8 cellular contexts compared by ENCODE assay signal in genomic region chr1:62783736-62784508, GRCh38. TPM values are rescaled to one million over a fixed set of nuclear protein-coding genes. Genes with fewer than 3 reads are reported as not detected.
DNase-seq lines count a peak whose midpoint lies in the region; ATAC-seq, FAIRE-seq and TF ChIP-seq lines count a peak whose summit lies in the region.

ATG4C (plus strand) TSS chr1:62784132; CDS start chr1:62803787, 19,655 bp downstream.

- no peak within 1 kb of the TSS for H3K27ac Mint-ChIP-seq in astrocyte (ENCODE audit: unreplicated experiment)

- H4K20me1 ChIP-seq in astrocyte (ENCODE audit: insufficient read depth, low read length), result no peaks in the 10 kb centered on the region

- DNase-seq in NCI-H187 (lab: John Stamatoyannopoulos, UW) (peak; percentile 85 to 98), astrocyte (ENCODE audit: low read depth) (peak; percentile 99), hepatic stellate cell (ENCODE audit: low spot score) (peak; percentile 92), aorta (peak; percentile 97)

- no peaks in the 10 kb centered on the region for H3K9me3 ChIP-seq in astrocyte (ENCODE audit: insufficient read depth, low read depth, low read length)
- no peaks in the 10 kb centered on the region for H3K9me3 ChIP-seq in aorta (ENCODE audit: control insufficient read depth, low read length)

- H3K9ac ChIP-seq in astrocyte (ENCODE audit: low read length) (peak within 1 kb of the TSS; percentile 93), rectal smooth muscle tissue (ENCODE audit: low read length) (peak within 1 kb of the TSS; percentile 88)

- WGBS in aorta, 2 donors, result 0% methylated on average over 38 of the region's 38 CpGs

- H3K27ac ChIP-seq in astrocyte (ENCODE audit: low read depth, low read length) (peak within 1 kb of the TSS; percentile 96), rectal smooth muscle tissue (ENCODE audit: low read depth, low read length) (peak within 1 kb of the TSS; percentile 91), aorta (ENCODE audit: low read depth in 1 of 2, low read length in 2 of 2) (peak within 1 kb of the TSS in 1 of 2 donors; percentile 98)

- H3K4me3 Mint-ChIP-seq in astrocyte (ENCODE audit: unreplicated experiment), result no peak within 1 kb of the TSS

- no peaks in the 10 kb centered on the region for H3K36me3 Mint-ChIP-seq in astrocyte (ENCODE audit: low read depth, unreplicated experiment)

- peaks cover 3% of the 10 kb centered on the region for H3K27me3 ChIP-seq in astrocyte (ENCODE audit: insufficient read depth, low read length)
- no peaks in the 10 kb centered on the region for H3K27me3 ChIP-seq in rectal smooth muscle tissue (ENCODE audit: control insufficient read depth, insufficient read depth, low read length)
- H3K27me3 ChIP-seq in aorta (ENCODE audit: control insufficient read depth in 1 of 2, insufficient read depth in 2 of 2, low read length in 1 of 2), result no peaks in the 10 kb centered on the region

- H3K36me3 ChIP-seq in astrocyte (ENCODE audit: insufficient read depth, low read length) (no peaks in the 10 kb centered on the region), rectal smooth muscle tissue (ENCODE audit: control insufficient read depth, insufficient read depth, low read length) (no peaks in the 10 kb centered on the region), aorta (ENCODE audit: control insufficient read depth in 1 of 2, insufficient read depth in 2 of 2, low read length in 1 of 2) (no peaks in the 10 kb centered on the region)

- H3K9me3 Mint-ChIP-seq in astrocyte (ENCODE audit: unreplicated experiment), result no peaks in the 10 kb centered on the region

- H3K4me2 ChIP-seq in astrocyte (ENCODE audit: low read length), result peak within 1 kb of the TSS; percentile 90

- no peaks in the 10 kb centered on the region for H3K4me1 Mint-ChIP-seq in astrocyte (ENCODE audit: low read depth, unreplicated experiment)

- intact Hi-C loops in T-helper 2 cell treated with Interferon-gamma antibody and Interleukin-4, amounts not matched to agents 100 ng/mL and 5 ng/mL, for 36 hours (cut with micrococcal nuclease), result loop anchor here (1.0 to 5.0 kb wide), 8 partner anchors 97 to 1707 kb away; partner anchors contain the start of genes ALG6, DOCK7, EFCAB7 and ITGB3BP
- intact Hi-C loops in aorta (cut with DNase I), result no loop called here

- H3K4me1 ChIP-seq in astrocyte (ENCODE audit: insufficient read depth, low read length), result no peaks in the 10 kb centered on the region
- no peaks in the 10 kb centered on the region for H3K4me1 ChIP-seq in rectal smooth muscle tissue (ENCODE audit: control insufficient read depth, insufficient read depth, low read length)
- H3K4me1 ChIP-seq in aorta (ENCODE audit: control insufficient read depth in 1 of 2, insufficient read depth in 2 of 2, low read length in 2 of 2), result no peaks in the 10 kb centered on the region

- no peak for TF ChIP-seq CTCF in astrocyte (IDR thresholded peaks at IDR 0.05; ENCODE audit: insufficient read depth, low read depth, low read length)

- FAIRE-seq in astrocyte (lab: Jason Lieb, UNC), result peak; percentile 78

- no peaks in the 10 kb centered on the region for H3K27me3 Mint-ChIP-seq in astrocyte (ENCODE audit: low read depth, unreplicated experiment)

- peak within 1 kb of the TSS; percentile 98 for H2AFZ ChIP-seq in astrocyte (ENCODE audit: low read depth, low read length)

- ATAC-seq in GM18502 (IDR thresholded peaks at IDR 0.05; ENCODE audit: poor library complexity, unreplicated experiment) (peak; percentile 97), HG02943 (IDR thresholded peaks at IDR 0.05; ENCODE audit: low read depth, unreplicated experiment) (peak; percentile 90), aorta (ENCODE audit: low FRiP score) (peak; percentile 100)

- H3K4me3 ChIP-seq in astrocyte (ENCODE audit: insufficient read depth, low read depth, low read length) (peak within 1 kb of the TSS; percentile 99), rectal smooth muscle tissue (ENCODE audit: low read length) (peak within 1 kb of the TSS; percentile 93), aorta (ENCODE audit: low read length in 2 of 2) (peak within 1 kb of the TSS; percentile 97 to 98)

- peaks cover 15% of the 10 kb centered on the region for H3K79me2 ChIP-seq in astrocyte (ENCODE audit: insufficient read depth, low read length)

RNA-seq across cellular contexts. Expression of gene ATG4C, which starts in this region (rescaled TPM):
- 8.6 and 12.8 TPM in 2 replicates for total RNA-seq in T-helper 2 cell treated with Interferon-gamma antibody and Interleukin-4, amounts not matched to agents 100 ng/mL and 5 ng/mL, for 36 hours
- total RNA-seq in astrocyte (7.0 and 8.5 TPM in 2 replicates), aorta (10 to 100 TPM; 11.0 to 18.4 TPM)
- 1 to 10 TPM; 5.8 TPM for polyA plus RNA-seq in aorta
